In the genomic region with DNA sequence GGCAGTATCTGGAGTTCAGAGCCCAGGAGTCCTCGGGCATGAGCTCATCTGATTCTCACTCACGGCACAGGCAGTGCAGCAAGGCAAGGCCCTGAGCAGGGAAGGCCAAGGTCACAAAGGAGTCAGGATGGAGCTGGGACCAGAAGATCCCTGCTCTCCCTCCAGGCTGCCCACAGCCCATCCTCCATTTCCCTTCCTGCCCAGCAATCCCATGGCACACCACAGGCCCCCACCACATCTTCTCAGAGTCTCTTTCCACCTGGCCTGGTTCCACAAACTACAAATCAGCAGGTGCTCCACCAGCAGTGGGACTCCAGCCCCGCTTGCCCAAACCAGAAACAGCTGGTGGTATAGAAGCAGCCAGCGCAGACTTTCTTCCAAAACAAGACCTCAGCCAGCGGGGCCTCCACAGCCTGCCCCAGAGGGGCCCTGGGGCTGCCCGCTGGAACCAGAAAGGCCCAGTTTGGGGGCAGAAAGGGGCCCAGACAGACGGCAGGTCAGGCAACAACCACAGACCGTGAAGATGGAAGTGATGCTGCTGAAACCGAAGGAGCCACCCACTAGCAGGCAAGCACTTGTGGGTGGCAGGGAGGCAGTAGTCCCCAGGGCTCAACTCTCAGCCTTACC, we compare ENCODE assay signal across 8 cellular contexts. TPM values are rescaled to one million over a fixed set of nuclear protein-coding genes. Genes with fewer than 3 reads are reported as not detected.
A peak's percentile ranks its signal among the peaks of the same experiment; 100 is the strongest.
DNase-seq lines count a peak whose midpoint lies in the region; ATAC-seq and TF ChIP-seq lines count a peak whose summit lies in the region.

No MANE protein-coding gene starts in this region.

- TF ChIP-seq CTCF in osteocyte (IDR thresholded peaks at IDR 0.05) = no peak
- no peak for TF ChIP-seq CTCF in BE2C (IDR thresholded peaks at IDR 0.05; ENCODE audit: low read depth, low read length)

- no peaks in the 10 kb centered on the region for H3K9me3 Mint-ChIP-seq in activated T-helper 17 cell treated with anti-CD3 and anti-CD28 coated beads, Interleukin-2, amount 50 U/mL, for 72 hours
- H3K9me3 Mint-ChIP-seq in osteocyte (ENCODE audit: unreplicated experiment) = no peaks in the 10 kb centered on the region

- H3K27me3 ChIP-seq in BE2C = no peaks in the 10 kb centered on the region

- peak; percentile 68 for ATAC-seq in GM18868 (IDR thresholded peaks at IDR 0.05; ENCODE audit: unreplicated experiment)
- peak; percentile 71 for ATAC-seq in HG03064 (IDR thresholded peaks at IDR 0.05; ENCODE audit: low read depth, unreplicated experiment)
- peak; percentile 65 for ATAC-seq in activated T-helper 17 cell treated with anti-CD3 and anti-CD28 coated beads, Interleukin-2, amount 50 U/mL, for 72 hours (replicated peaks)

- DNase-seq in A172 (ENCODE audit: low spot score) = peak; percentile 81
- no peak for DNase-seq in osteocyte (ENCODE audit: extremely low spot score, unreplicated experiment)
- no peak for DNase-seq in cerebellar cortex (ENCODE audit: low spot score)
- no peak for DNase-seq in BE2C
- no peak for DNase-seq in SKM-1 treated with dmso at 0.1 percent for 144 hours (lab: John Stamatoyannopoulos, UW; ENCODE audit: unreplicated experiment)

- peaks cover 83% of the 10 kb centered on the region for H3K4me1 Mint-ChIP-seq in activated T-helper 17 cell treated with anti-CD3 and anti-CD28 coated beads, Interleukin-2, amount 50 U/mL, for 72 hours
- peaks cover 55% of the 10 kb centered on the region for H3K4me1 Mint-ChIP-seq in osteocyte (ENCODE audit: unreplicated experiment)

- H3K4me3 ChIP-seq in BE2C (ENCODE audit: low read depth, low read length) = no peak overlapping the region

- H3K36me3 ChIP-seq in BE2C = no peaks in the 10 kb centered on the region

- H3K4me1 ChIP-seq in BE2C = no peaks in the 10 kb centered on the region

- H3K4me3 Mint-ChIP-seq in activated T-helper 17 cell treated with anti-CD3 and anti-CD28 coated beads, Interleukin-2, amount 50 U/mL, for 72 hours = peak overlapping the region; percentile 88
- H3K4me3 Mint-ChIP-seq in osteocyte (ENCODE audit: unreplicated experiment) = no peak overlapping the region

- no peaks in the 10 kb centered on the region; the same call in 1 of the 2 replicates for H3K9me3 ChIP-seq in BE2C

- peak overlapping the region; percentile 82 for H3K27ac Mint-ChIP-seq in activated T-helper 17 cell treated with anti-CD3 and anti-CD28 coated beads, Interleukin-2, amount 50 U/mL, for 72 hours
- H3K27ac Mint-ChIP-seq in osteocyte (ENCODE audit: unreplicated experiment) = peak overlapping the region; percentile 53

- peaks cover 100% of the 10 kb centered on the region for H3K36me3 Mint-ChIP-seq in activated T-helper 17 cell treated with anti-CD3 and anti-CD28 coated beads, Interleukin-2, amount 50 U/mL, for 72 hours (ENCODE audit: low read depth)
- H3K36me3 Mint-ChIP-seq in osteocyte (ENCODE audit: unreplicated experiment) = peaks cover 2% of the 10 kb centered on the region

- H3K27me3 Mint-ChIP-seq in activated T-helper 17 cell treated with anti-CD3 and anti-CD28 coated beads, Interleukin-2, amount 50 U/mL, for 72 hours = no peaks in the 10 kb centered on the region
- no peaks in the 10 kb centered on the region for H3K27me3 Mint-ChIP-seq in osteocyte (ENCODE audit: unreplicated experiment)

RNA-seq across cellular contexts. Expression of gene TNIP1, which starts 12.2 kb away (rescaled TPM):
- total RNA-seq in A172 (2014; rRNA removed; shearing (Covaris generic)) = 125 and 132 TPM in 2 replicates
- 100 to 1,000 TPM; 316 to 609 TPM for total RNA-seq in activated T-helper 17 cell treated with anti-CD3 and anti-CD28 coated beads, Interleukin-2, amount 50 U/mL, for 72 hours
- total RNA-seq in osteocyte = 73.5 and 85.5 TPM in 2 replicates
- 47.8 TPM for polyA plus RNA-seq in BE2C (2012; ENCODE audit: insufficient read depth, insufficient read length, low read depth)

RNA-seq across cellular contexts. Expression of gene GPX3, which starts 48.3 kb away (rescaled TPM):
- total RNA-seq in A172 (2014; rRNA removed; shearing (Covaris generic)) = not detected in 2 replicates
- not detected for total RNA-seq in activated T-helper 17 cell treated with anti-CD3 and anti-CD28 coated beads, Interleukin-2, amount 50 U/mL, for 72 hours
- 1.1 and 1.3 TPM in 2 replicates for total RNA-seq in osteocyte
- 4.4 TPM for polyA plus RNA-seq in BE2C (2012; ENCODE audit: insufficient read depth, insufficient read length, low read depth)
